1 cellular context compared by ENCODE assay signal in the genomic region with DNA sequence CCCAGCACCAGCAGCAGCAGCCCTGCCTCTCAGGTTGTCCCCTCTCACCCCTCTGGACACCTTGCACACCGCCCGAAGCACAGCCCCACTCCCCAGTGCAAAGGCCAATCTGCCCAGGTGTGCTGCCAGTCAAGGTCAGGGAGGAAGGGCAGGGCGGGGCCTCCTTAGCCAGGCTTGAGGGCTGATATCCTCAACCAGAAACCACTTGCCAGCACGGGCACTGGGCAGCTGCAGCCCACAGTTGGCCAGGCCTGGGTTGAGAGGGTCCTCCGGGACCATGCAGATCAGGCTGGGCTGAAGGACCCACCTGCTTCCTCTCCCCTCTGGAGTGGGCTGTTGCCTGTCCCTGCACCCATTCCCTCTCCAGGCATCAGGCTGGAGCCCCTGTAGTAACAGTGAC.
TF ChIP-seq lines count a peak whose summit lies in the region.

No MANE protein-coding gene starts in this region.

TF ChIP-seq in H1, 55 proteins besides CTCF, POLR2A, EP300 and RAD21 (continued from another document):
- TF ChIP-seq, protein P1, sequence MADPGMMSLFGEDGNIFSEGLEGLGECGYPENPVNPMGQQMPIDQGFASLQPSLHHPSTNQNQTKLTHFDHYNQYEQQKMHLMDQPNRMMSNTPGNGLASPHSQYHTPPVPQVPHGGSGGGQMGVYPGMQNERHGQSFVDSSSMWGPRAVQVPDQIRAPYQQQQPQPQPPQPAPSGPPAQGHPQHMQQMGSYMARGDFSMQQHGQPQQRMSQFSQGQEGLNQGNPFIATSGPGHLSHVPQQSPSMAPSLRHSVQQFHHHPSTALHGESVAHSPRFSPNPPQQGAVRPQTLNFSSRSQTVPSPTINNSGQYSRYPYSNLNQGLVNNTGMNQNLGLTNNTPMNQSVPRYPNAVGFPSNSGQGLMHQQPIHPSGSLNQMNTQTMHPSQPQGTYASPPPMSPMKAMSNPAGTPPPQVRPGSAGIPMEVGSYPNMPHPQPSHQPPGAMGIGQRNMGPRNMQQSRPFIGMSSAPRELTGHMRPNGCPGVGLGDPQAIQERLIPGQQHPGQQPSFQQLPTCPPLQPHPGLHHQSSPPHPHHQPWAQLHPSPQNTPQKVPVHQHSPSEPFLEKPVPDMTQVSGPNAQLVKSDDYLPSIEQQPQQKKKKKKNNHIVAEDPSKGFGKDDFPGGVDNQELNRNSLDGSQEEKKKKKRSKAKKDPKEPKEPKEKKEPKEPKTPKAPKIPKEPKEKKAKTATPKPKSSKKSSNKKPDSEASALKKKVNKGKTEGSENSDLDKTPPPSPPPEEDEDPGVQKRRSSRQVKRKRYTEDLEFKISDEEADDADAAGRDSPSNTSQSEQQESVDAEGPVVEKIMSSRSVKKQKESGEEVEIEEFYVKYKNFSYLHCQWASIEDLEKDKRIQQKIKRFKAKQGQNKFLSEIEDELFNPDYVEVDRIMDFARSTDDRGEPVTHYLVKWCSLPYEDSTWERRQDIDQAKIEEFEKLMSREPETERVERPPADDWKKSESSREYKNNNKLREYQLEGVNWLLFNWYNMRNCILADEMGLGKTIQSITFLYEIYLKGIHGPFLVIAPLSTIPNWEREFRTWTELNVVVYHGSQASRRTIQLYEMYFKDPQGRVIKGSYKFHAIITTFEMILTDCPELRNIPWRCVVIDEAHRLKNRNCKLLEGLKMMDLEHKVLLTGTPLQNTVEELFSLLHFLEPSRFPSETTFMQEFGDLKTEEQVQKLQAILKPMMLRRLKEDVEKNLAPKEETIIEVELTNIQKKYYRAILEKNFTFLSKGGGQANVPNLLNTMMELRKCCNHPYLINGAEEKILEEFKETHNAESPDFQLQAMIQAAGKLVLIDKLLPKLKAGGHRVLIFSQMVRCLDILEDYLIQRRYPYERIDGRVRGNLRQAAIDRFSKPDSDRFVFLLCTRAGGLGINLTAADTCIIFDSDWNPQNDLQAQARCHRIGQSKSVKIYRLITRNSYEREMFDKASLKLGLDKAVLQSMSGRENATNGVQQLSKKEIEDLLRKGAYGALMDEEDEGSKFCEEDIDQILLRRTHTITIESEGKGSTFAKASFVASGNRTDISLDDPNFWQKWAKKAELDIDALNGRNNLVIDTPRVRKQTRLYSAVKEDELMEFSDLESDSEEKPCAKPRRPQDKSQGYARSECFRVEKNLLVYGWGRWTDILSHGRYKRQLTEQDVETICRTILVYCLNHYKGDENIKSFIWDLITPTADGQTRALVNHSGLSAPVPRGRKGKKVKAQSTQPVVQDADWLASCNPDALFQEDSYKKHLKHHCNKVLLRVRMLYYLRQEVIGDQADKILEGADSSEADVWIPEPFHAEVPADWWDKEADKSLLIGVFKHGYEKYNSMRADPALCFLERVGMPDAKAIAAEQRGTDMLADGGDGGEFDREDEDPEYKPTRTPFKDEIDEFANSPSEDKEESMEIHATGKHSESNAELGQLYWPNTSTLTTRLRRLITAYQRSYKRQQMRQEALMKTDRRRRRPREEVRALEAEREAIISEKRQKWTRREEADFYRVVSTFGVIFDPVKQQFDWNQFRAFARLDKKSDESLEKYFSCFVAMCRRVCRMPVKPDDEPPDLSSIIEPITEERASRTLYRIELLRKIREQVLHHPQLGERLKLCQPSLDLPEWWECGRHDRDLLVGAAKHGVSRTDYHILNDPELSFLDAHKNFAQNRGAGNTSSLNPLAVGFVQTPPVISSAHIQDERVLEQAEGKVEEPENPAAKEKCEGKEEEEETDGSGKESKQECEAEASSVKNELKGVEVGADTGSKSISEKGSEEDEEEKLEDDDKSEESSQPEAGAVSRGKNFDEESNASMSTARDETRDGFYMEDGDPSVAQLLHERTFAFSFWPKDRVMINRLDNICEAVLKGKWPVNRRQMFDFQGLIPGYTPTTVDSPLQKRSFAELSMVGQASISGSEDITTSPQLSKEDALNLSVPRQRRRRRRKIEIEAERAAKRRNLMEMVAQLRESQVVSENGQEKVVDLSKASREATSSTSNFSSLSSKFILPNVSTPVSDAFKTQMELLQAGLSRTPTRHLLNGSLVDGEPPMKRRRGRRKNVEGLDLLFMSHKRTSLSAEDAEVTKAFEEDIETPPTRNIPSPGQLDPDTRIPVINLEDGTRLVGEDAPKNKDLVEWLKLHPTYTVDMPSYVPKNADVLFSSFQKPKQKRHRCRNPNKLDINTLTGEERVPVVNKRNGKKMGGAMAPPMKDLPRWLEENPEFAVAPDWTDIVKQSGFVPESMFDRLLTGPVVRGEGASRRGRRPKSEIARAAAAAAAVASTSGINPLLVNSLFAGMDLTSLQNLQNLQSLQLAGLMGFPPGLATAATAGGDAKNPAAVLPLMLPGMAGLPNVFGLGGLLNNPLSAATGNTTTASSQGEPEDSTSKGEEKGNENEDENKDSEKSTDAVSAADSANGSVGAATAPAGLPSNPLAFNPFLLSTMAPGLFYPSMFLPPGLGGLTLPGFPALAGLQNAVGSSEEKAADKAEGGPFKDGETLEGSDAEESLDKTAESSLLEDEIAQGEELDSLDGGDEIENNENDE (IDR thresholded peaks at IDR 0.05; ENCODE audit: insufficient replicate concordance, low read length) = no peak
- TF ChIP-seq CBX8 (IDR thresholded peaks at IDR 0.05; ENCODE audit: borderline replicate concordance, low read depth, low read length) = no peak
- TF ChIP-seq KDM4A (IDR thresholded peaks at IDR 0.05; ENCODE audit: low read depth, low read length, severe bottlenecking) = no peak
- no peak for TF ChIP-seq NANOG (IDR thresholded peaks at IDR 0.05; ENCODE audit: insufficient read depth, low read depth, low read length, poor library complexity, severe bottlenecking)
- no peak for TF ChIP-seq TAF7 (optimal IDR thresholded peaks at IDR 0.05; ENCODE audit: borderline replicate concordance, low read depth, low read length)
- no peak for TF ChIP-seq TEAD4 (IDR thresholded peaks at IDR 0.05; ENCODE audit: low read depth, low read length)
TF ChIP-seq in H1: peak in this region for 0.
